6 cellular contexts compared by ENCODE assay signal in the genomic region with DNA sequence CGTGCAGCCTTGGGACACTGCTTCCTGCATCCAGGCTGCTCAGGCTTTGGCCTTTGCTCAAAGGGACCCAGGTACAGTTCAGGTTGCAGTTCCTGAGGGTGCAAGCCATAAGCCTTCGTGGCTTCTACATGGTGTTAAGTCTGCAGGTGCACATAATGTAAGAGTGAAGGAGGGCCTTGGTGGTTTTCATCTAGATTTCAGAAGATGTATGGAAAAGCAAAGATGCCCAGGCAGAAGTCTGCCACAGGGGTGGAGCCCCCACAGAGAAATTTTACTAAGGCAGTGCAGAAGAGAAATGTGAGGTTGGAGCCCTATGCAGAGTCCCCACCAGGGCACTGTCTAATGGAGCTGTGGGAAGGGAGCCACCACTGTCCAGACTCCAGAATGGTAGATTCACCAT.
"Had no signal": no experiment of that assay in that cellular context is flagged by ENCODE, and none has a peak within 500 bp of the region (broad histone marks: within the 10 kb centered on the region; RNA-seq: fewer than 3 reads in every experiment).

No MANE protein-coding gene starts in this region.

- H3K27ac ChIP-seq: HL-60 had no signal

- FAIRE-seq: HepG2, HTR-8/SVneo had no signal

- ATAC-seq: HepG2 had no signal

- DNase-seq: IMR-90, KBM-7, KG1 had no signal
